Comparison of ENCODE assay signal across 19 cellular contexts in the genomic region with DNA sequence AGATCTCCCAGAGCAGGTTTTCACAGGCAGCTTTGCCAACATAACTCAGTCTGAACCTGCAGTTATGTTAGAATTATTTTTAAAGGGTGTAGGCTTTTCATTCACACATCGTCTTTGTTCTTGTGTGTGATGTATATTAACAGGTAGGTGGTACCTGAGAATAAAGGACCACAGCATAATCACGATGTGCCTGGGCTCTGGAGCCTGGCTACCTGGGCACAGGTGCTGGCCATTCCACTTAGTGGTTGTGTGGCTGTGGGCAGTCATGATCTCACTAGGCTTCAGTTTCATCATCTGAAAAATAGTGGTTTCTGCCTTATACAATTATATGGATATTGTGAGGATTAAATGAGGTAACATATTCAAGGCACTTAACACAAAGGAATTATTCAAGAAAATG. TPM values are rescaled to one million over a fixed set of nuclear protein-coding genes. Genes with fewer than 3 reads are reported as not detected.
DNase-seq lines count a peak whose midpoint lies in the region; ATAC-seq and TF ChIP-seq lines count a peak whose summit lies in the region.
"Had no signal": no experiment of that assay in that cellular context is flagged by ENCODE, and none has a peak within 500 bp of the region (broad histone marks: within the 10 kb centered on the region; RNA-seq: fewer than 3 reads in every experiment).

No MANE protein-coding gene starts in this region.

- no peak for TF ChIP-seq RAD21 in SK-N-SH (IDR thresholded peaks at IDR 0.05; ENCODE audit: low read length)

- POLR2A ChIA-PET in SK-N-SH (lab: Yijun Ruan, JAX) = no interaction called here

- TF ChIP-seq CTCF in SK-N-SH (IDR thresholded peaks at IDR 0.05) (no peak), suprapubic skin (IDR thresholded peaks at IDR 0.05) (no peak)

- H3K4me2 ChIP-seq in SK-N-SH = no peak overlapping the region
- H3K4me2 ChIP-seq: BLaER1 had no signal

- TF ChIP-seq EP300 in SK-N-SH (IDR thresholded peaks at IDR 0.05; ENCODE audit: borderline replicate concordance in 1 of 2, low read depth in 1 of 2, low read length in 1 of 2) (no peak), suprapubic skin (IDR thresholded peaks at IDR 0.05) (no peak)

- no peak overlapping the region for H3K4me3 ChIP-seq in SK-N-SH (ENCODE audit: low read depth in 2 of 2, low read length in 1 of 2)
- no peak overlapping the region for H3K4me3 ChIP-seq in esophagus (ENCODE audit: low read depth in 1 of 2, low read length in 2 of 2)
- no peak overlapping the region for H3K4me3 ChIP-seq in suprapubic skin
- H3K4me3 ChIP-seq: BLaER1 had no signal

- H4K20me1 ChIP-seq in SK-N-SH (ENCODE audit: insufficient read depth) = no peaks in the 10 kb centered on the region
- H4K20me1 ChIP-seq: BLaER1 had no signal

- no peaks in the 10 kb centered on the region for H3K9me2 ChIP-seq in SK-N-SH

- peaks cover 0 to 22% of the 10 kb centered on the region in 2 experiments; a peak in 2 of 4 replicates for H3K4me1 ChIP-seq in SK-N-SH (ENCODE audit: control insufficient read depth in 1 of 2, insufficient read depth in 2 of 2, low read depth in 1 of 2, low read length in 1 of 2)
- no peaks in the 10 kb centered on the region for H3K4me1 ChIP-seq in esophagus (ENCODE audit: control insufficient read depth in 2 of 2, insufficient read depth in 2 of 2, low read length in 1 of 2)
- H3K4me1 ChIP-seq in suprapubic skin = peaks cover 42% of the 10 kb centered on the region
- H3K4me1 ChIP-seq: BLaER1 had no signal

- 23% methylated on average over 2 of the region's 2 CpGs for WGBS in SK-N-SH (ENCODE audit: low lambda C conversion rate)
- WGBS in esophagus, 2 donors = 47 to 53% methylated on average over 2 of the region's 2 CpGs
- WGBS in suprapubic skin = 64% methylated on average over 2 of the region's 2 CpGs

- H3K27ac ChIP-seq in SK-N-SH (ENCODE audit: low read depth in 2 of 2, low read length in 1 of 2) (peak overlapping the region; percentile 78 to 95; a peak in 2 of 4 replicates), esophagus (ENCODE audit: low read depth in 2 of 2, low read length in 1 of 2) (peak overlapping the region; percentile 84 to 93), suprapubic skin (peak overlapping the region; percentile 77)
- H3K27ac ChIP-seq: 22Rv1, BLaER1 had no signal

- H3K9ac ChIP-seq in SK-N-SH = no peak overlapping the region
- H3K9ac ChIP-seq: BLaER1 had no signal

- no peak for TF ChIP-seq POLR2A in suprapubic skin (IDR thresholded peaks at IDR 0.05)

- H3K9me3 ChIP-seq in SK-N-SH (no peaks in the 10 kb centered on the region), esophagus (ENCODE audit: control insufficient read depth in 2 of 2, insufficient read depth in 1 of 2, low read depth in 1 of 2, low read length in 1 of 2) (no peaks in the 10 kb centered on the region), suprapubic skin (no peaks in the 10 kb centered on the region)

- H3K27me3 ChIP-seq in SK-N-SH (ENCODE audit: insufficient read depth) (no peaks in the 10 kb centered on the region), esophagus (ENCODE audit: control insufficient read depth in 1 of 2, insufficient read depth in 2 of 2, low read length in 2 of 2) (no peaks in the 10 kb centered on the region), suprapubic skin (no peaks in the 10 kb centered on the region)

- DNase-seq in SK-N-SH (no peak), RPMI8226 (peak; percentile 55), suprapubic skin (ENCODE audit: low spot score in 2 of 2) (no peak), NCI-H1694 (lab: John Stamatoyannopoulos, UW) (no peak), NCI-H146 (lab: John Stamatoyannopoulos, UW) (no peak)
- DNase-seq: CD8-positive, alpha-beta memory T cell; DMS79 treated with DMSO at 0.1 percent for 48 hours; H9; Kasumi-1; MV-4-11; NCI-H1417 treated with DMSO at 0.1 percent for 48 hours; NCI-H2081; NCI-H774 had no signal

- H3F3A ChIP-seq in SK-N-SH (replicated peaks; ENCODE audit: insufficient read depth) = peaks cover 28% of the 10 kb centered on the region

- H3K79me2 ChIP-seq in SK-N-SH (ENCODE audit: insufficient read depth) = peaks cover 45% of the 10 kb centered on the region

- peaks cover 0 to 18% of the 10 kb centered on the region in 2 experiments for H3K36me3 ChIP-seq in SK-N-SH (replicated peaks in 1 of 2; ENCODE audit: control insufficient read depth in 1 of 2, insufficient read depth in 2 of 2, low read length in 1 of 2)
- no peaks in the 10 kb centered on the region for H3K36me3 ChIP-seq in esophagus (ENCODE audit: control insufficient read depth in 2 of 2, insufficient read depth in 2 of 2, low read length in 1 of 2)
- no peaks in the 10 kb centered on the region for H3K36me3 ChIP-seq in suprapubic skin
- H3K36me3 ChIP-seq: BLaER1 had no signal

- CTCF ChIA-PET in SK-N-SH (lab: Yijun Ruan, JAX) = interaction anchor here (1.3 to 1.6 kb wide), 2 partner anchors 27 to 50 kb away, joined by 3 to 5 read pairs; no protein-coding TSS in a partner anchor

- no peak overlapping the region for H2AFZ ChIP-seq in SK-N-SH (ENCODE audit: low read depth)

- no peak for ATAC-seq in SK-N-SH treated with all-trans-retinoic acid at 6 μM for 48 hours
- ATAC-seq in HG03135 (IDR thresholded peaks at IDR 0.05; ENCODE audit: unreplicated experiment) = no peak

TF ChIP-seq in SK-N-SH, 30 proteins besides CTCF, POLR2A, EP300 and RAD21:
- TF ChIP-seq RFX5 (IDR thresholded peaks at IDR 0.05; ENCODE audit: low read length) (no peak), NFIC (IDR thresholded peaks at IDR 0.05; ENCODE audit: borderline replicate concordance) (no peak), CHD2 (IDR thresholded peaks at IDR 0.05; ENCODE audit: low read length, partially characterized antibody) (no peak), NRF1 (IDR thresholded peaks at IDR 0.05; ENCODE audit: low read depth, low read length) (no peak), MEF2A (IDR thresholded peaks at IDR 0.05; ENCODE audit: borderline replicate concordance, low read depth) (no peak)

TF ChIP-seq in SK-N-SH treated with all-trans-retinoic acid at 6 μM for 48 hours, 23 proteins besides CTCF, POLR2A, EP300 and RAD21 (continues in another document):
- TF ChIP-seq TCF4 (CRISPR knock-in tag; IDR thresholded peaks at IDR 0.05; ENCODE audit: borderline replicate concordance) (no peak), TOX (CRISPR knock-in tag; IDR thresholded peaks at IDR 0.05; ENCODE audit: borderline replicate concordance) (no peak), BACH2 (CRISPR knock-in tag; IDR thresholded peaks at IDR 0.05; ENCODE audit: borderline replicate concordance) (no peak), SNAI2 (CRISPR knock-in tag; IDR thresholded peaks at IDR 0.05) (no peak), ZFP30 (CRISPR knock-in tag; IDR thresholded peaks at IDR 0.05) (no peak), ISL1 (CRISPR knock-in tag; IDR thresholded peaks at IDR 0.05) (no peak), OSR1 (CRISPR knock-in tag; IDR thresholded peaks at IDR 0.05) (no peak), ZNF70 (CRISPR knock-in tag; IDR thresholded peaks at IDR 0.05) (no peak), ARNTL (CRISPR knock-in tag; IDR thresholded peaks at IDR 0.05; ENCODE audit: borderline replicate concordance, low read depth) (no peak), RARB (CRISPR knock-in tag; IDR thresholded peaks at IDR 0.05) (no peak), ZNF8 (CRISPR knock-in tag; IDR thresholded peaks at IDR 0.05) (no peak), CSDC2 (CRISPR knock-in tag; IDR thresholded peaks at IDR 0.05) (no peak), ZFP3 (CRISPR knock-in tag; IDR thresholded peaks at IDR 0.05) (no peak), PPARA (CRISPR knock-in tag; IDR thresholded peaks at IDR 0.05; ENCODE audit: borderline replicate concordance) (no peak)
- TF ChIP-seq, protein P1, sequence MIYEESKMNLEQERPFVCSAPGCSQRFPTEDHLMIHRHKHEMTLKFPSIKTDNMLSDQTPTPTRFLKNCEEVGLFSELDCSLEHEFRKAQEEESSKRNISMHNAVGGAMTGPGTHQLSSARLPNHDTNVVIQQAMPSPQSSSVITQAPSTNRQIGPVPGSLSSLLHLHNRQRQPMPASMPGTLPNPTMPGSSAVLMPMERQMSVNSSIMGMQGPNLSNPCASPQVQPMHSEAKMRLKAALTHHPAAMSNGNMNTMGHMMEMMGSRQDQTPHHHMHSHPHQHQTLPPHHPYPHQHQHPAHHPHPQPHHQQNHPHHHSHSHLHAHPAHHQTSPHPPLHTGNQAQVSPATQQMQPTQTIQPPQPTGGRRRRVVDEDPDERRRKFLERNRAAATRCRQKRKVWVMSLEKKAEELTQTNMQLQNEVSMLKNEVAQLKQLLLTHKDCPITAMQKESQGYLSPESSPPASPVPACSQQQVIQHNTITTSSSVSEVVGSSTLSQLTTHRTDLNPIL (CRISPR knock-in tag; IDR thresholded peaks at IDR 0.05; ENCODE audit: low read depth) = no peak
- TF ChIP-seq, protein P2, sequence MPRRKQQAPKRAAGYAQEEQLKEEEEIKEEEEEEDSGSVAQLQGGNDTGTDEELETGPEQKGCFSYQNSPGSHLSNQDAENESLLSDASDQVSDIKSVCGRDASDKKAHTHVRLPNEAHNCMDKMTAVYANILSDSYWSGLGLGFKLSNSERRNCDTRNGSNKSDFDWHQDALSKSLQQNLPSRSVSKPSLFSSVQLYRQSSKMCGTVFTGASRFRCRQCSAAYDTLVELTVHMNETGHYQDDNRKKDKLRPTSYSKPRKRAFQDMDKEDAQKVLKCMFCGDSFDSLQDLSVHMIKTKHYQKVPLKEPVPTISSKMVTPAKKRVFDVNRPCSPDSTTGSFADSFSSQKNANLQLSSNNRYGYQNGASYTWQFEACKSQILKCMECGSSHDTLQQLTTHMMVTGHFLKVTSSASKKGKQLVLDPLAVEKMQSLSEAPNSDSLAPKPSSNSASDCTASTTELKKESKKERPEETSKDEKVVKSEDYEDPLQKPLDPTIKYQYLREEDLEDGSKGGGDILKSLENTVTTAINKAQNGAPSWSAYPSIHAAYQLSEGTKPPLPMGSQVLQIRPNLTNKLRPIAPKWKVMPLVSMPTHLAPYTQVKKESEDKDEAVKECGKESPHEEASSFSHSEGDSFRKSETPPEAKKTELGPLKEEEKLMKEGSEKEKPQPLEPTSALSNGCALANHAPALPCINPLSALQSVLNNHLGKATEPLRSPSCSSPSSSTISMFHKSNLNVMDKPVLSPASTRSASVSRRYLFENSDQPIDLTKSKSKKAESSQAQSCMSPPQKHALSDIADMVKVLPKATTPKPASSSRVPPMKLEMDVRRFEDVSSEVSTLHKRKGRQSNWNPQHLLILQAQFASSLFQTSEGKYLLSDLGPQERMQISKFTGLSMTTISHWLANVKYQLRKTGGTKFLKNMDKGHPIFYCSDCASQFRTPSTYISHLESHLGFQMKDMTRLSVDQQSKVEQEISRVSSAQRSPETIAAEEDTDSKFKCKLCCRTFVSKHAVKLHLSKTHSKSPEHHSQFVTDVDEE (CRISPR knock-in tag; IDR thresholded peaks at IDR 0.05) = no peak

RNA-seq across cellular contexts. Expression of a gene that starts 6.4 kb away (rescaled TPM):
- polyA plus RNA-seq in SK-N-SH (2012; rRNA removed) (19.7 and 27.8 TPM in 2 replicates), esophagus (1 to 10 TPM; 3.6 to 7.9 TPM)
- 30.4 and 31.3 TPM in 2 replicates for polyA plus RNA-seq in SK-N-SH (2012; cell fraction: cytosol; rRNA removed)
- 9.4 and 20.1 TPM in 2 replicates for polyA plus RNA-seq in SK-N-SH (2012; cell fraction: nucleus; rRNA removed)
- total RNA-seq in suprapubic skin = 10 to 100 TPM; 27.5 to 48.2 (median 43.1) TPM
- total RNA-seq: HT-29 had no signal
- polyA plus RNA-seq: CD8-positive, alpha-beta memory T cell had no signal

RNA-seq across cellular contexts. Expression of a gene that starts 48.7 kb away (rescaled TPM):
- 9.2 and 14.0 TPM in 2 replicates for polyA plus RNA-seq in SK-N-SH (2012; rRNA removed)
- polyA plus RNA-seq in SK-N-SH (2012; cell fraction: cytosol; rRNA removed) = 12.4 and 14.0 TPM in 2 replicates
- polyA plus RNA-seq in SK-N-SH (2012; cell fraction: nucleus; rRNA removed) = 3.0 and 6.3 TPM in 2 replicates
- 1 to 10 TPM; 3.6 to 4.9 TPM for polyA plus RNA-seq in esophagus
- 10 to 100 TPM in 2 of 4 donors, 1 to 10 TPM in 2; 8.0 to 14.0 (median 11.2) TPM for total RNA-seq in suprapubic skin
